1 cellular context compared by ENCODE assay signal in genomic region chr20:20009784-20010253, GRCh38.
TF ChIP-seq lines count a peak whose summit lies in the region.

No MANE protein-coding gene starts in this region.

TF ChIP-seq in HepG2, 621 proteins besides CTCF, POLR2A, EP300 and RAD21 (continued from another document and continues in another):
- peak; percentile 34; the same call in 1 of the 2 replicates for TF ChIP-seq GABPB1 (CRISPR knock-in tag; IDR thresholded peaks at IDR 0.05)
- 0 out of 2 replicates have a peak, but pooled peaks have one; percentile 55 for TF ChIP-seq ZSCAN12 (CRISPR knock-in tag; IDR thresholded peaks at IDR 0.05)
- no peak for TF ChIP-seq HIC2 (CRISPR knock-in tag; IDR thresholded peaks at IDR 0.05; ENCODE audit: low read depth)
- TF ChIP-seq KMT2B (CRISPR knock-in tag; IDR thresholded peaks at IDR 0.05), result no peak
- no peak; the same call in 1 of the 2 replicates for TF ChIP-seq ZNF512B (CRISPR knock-in tag; IDR thresholded peaks at IDR 0.05; ENCODE audit: borderline replicate concordance)
- 0 out of 2 replicates have a peak, but pooled peaks have one; percentile 25 for TF ChIP-seq ZBED4 (CRISPR knock-in tag; IDR thresholded peaks at IDR 0.05; ENCODE audit: borderline replicate concordance)
- TF ChIP-seq ZNF597 (CRISPR knock-in tag; IDR thresholded peaks at IDR 0.05), result no peak
- peak; percentile 81; the same call in 1 of the 2 replicates for TF ChIP-seq ZNF354B (CRISPR knock-in tag; IDR thresholded peaks at IDR 0.05)
- 0 out of 2 replicates have a peak, but pooled peaks have one; percentile 29 for TF ChIP-seq PHF21A (CRISPR knock-in tag; IDR thresholded peaks at IDR 0.05)
- peak; percentile 50 for TF ChIP-seq MED1 (CRISPR knock-in tag; IDR thresholded peaks at IDR 0.05)
- peak; percentile 71; the same call in 1 of the 2 replicates for TF ChIP-seq HOMEZ (CRISPR knock-in tag; IDR thresholded peaks at IDR 0.05; ENCODE audit: low read depth)
- TF ChIP-seq ZNF784 (CRISPR knock-in tag; IDR thresholded peaks at IDR 0.05; ENCODE audit: borderline replicate concordance), result 0 out of 2 replicates have a peak, but pooled peaks have one; percentile 23
- TF ChIP-seq SAP130 (CRISPR knock-in tag; IDR thresholded peaks at IDR 0.05; ENCODE audit: low read depth), result peak; percentile 42; the same call in 1 of the 2 replicates
- no peak for TF ChIP-seq MLX (CRISPR knock-in tag; IDR thresholded peaks at IDR 0.05)
- 0 out of 2 replicates have a peak, but pooled peaks have one; percentile 29 for TF ChIP-seq MTA1 (CRISPR knock-in tag; IDR thresholded peaks at IDR 0.05; ENCODE audit: borderline replicate concordance)
- TF ChIP-seq ZMYM3 (CRISPR knock-in tag; IDR thresholded peaks at IDR 0.05), result peak; percentile 59; the same call in 1 of the 2 replicates
- TF ChIP-seq GMEB1 (CRISPR knock-in tag; IDR thresholded peaks at IDR 0.05; ENCODE audit: borderline replicate concordance), result 0 out of 2 replicates have a peak, but pooled peaks have one; percentile 32
- peak; percentile 59; the same call in 1 of the 2 replicates for TF ChIP-seq ZNF775 (CRISPR knock-in tag; IDR thresholded peaks at IDR 0.05; ENCODE audit: borderline replicate concordance)
- 0 out of 2 replicates have a peak, but pooled peaks have one; percentile 49 for TF ChIP-seq RXRB (CRISPR knock-in tag; IDR thresholded peaks at IDR 0.05; ENCODE audit: borderline replicate concordance)
- 0 out of 2 replicates have a peak, but pooled peaks have one; percentile 5 for TF ChIP-seq ZNF800 (CRISPR knock-in tag; IDR thresholded peaks at IDR 0.05)
- TF ChIP-seq U2AF1 (optimal IDR thresholded peaks at IDR 0.05; ENCODE audit: low read depth, low read length), result no peak
- TF ChIP-seq HMGXB4 (CRISPR knock-in tag; IDR thresholded peaks at IDR 0.05; ENCODE audit: borderline replicate concordance in 1 of 2, low read depth in 1 of 2), result 0 out of 4 replicates have a peak, but pooled peaks of 1 of the 2 experiments have one; percentile 17
- no peak for TF ChIP-seq ZNF251 (CRISPR knock-in tag; IDR thresholded peaks at IDR 0.05)
- peak; percentile 79 for TF ChIP-seq ZSCAN25 (CRISPR knock-in tag; IDR thresholded peaks at IDR 0.05)
- peak; percentile 51; the same call in 1 of the 2 replicates for TF ChIP-seq GATAD1 (CRISPR knock-in tag; IDR thresholded peaks at IDR 0.05)
- peak; percentile 91 for TF ChIP-seq ELF3 (CRISPR knock-in tag; IDR thresholded peaks at IDR 0.05)
- TF ChIP-seq ZNF138 (CRISPR knock-in tag; IDR thresholded peaks at IDR 0.05; ENCODE audit: low read depth), result no peak
- no peak for TF ChIP-seq BATF2 (CRISPR knock-in tag; IDR thresholded peaks at IDR 0.05)
- peak; percentile 78 for TF ChIP-seq ZKSCAN5 (CRISPR knock-in tag; IDR thresholded peaks at IDR 0.05)
- TF ChIP-seq ERF (CRISPR knock-in tag; IDR thresholded peaks at IDR 0.05), result peak; percentile 50; the same call in 1 of the 2 replicates
- peak; percentile 43 for TF ChIP-seq FOXP4 (CRISPR knock-in tag; IDR thresholded peaks at IDR 0.05)
